33 cellular contexts compared by ENCODE assay signal in the genomic region with DNA sequence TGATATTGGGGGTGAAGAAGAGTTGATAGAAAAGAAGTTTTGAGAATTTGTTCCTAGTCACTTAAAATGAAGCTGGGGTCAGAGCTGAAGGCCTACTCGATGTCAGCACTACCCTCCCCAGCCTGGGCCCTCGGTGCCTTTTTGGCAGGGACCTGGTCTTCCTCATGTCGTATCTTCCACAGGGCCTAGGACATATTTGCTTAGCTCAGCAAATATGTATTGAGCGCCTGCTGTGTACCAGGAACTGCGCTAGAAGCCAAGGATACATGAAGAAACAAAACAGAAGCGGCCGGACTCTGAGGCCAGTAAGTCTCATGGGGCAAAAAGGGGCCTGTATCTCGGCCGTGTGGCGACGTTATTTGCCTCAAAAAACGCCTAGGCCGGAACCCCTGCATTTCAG.
"Had no signal": no experiment of that assay in that cellular context is flagged by ENCODE, and none has a peak within 500 bp of the region (broad histone marks: within the 10 kb centered on the region; RNA-seq: fewer than 3 reads in every experiment).

No MANE protein-coding gene starts in this region.

- H3K27me3 Mint-ChIP-seq: activated CD8-positive, alpha-beta T cell treated with anti-CD3 and anti-CD28 coated beads for 36 hours; activated naive CD4-positive, alpha-beta T cell treated with anti-CD3 and anti-CD28 coated beads, Interleukin-2, amount 10 ng/mL, durations not matched to agents 7 days and 5 days; activated naive CD8-positive, alpha-beta T cell treated with anti-CD3 and anti-CD28 coated beads, Interleukin-2, amount 10 ng/mL, durations not matched to agents 7 days and 5 days; activated T-helper 17 cell treated with anti-CD3 and anti-CD28 coated beads, Interleukin-2, amount 50 U/mL, for 72 hours; brain had no signal

- H3K4me3 ChIP-seq: ascending aorta, breast epithelium, cardiac muscle cell, colonic mucosa, esophagus squamous epithelium, gastroesophageal sphincter, heart right ventricle had no signal

- H3K36me3 Mint-ChIP-seq: activated naive CD4-positive, alpha-beta T cell treated with anti-CD3 and anti-CD28 coated beads, Interleukin-2, amount 10 ng/mL, durations not matched to agents 7 days and 5 days had no signal

- H3K4me3 Mint-ChIP-seq: activated B cell treated with CpG ODN at 0.5 μM for 24 hours; activated CD8-positive, alpha-beta T cell treated with anti-CD3 and anti-CD28 coated beads for 36 hours; activated naive CD4-positive, alpha-beta T cell treated with anti-CD3 and anti-CD28 coated beads, Interleukin-2, amount 10 ng/mL, durations not matched to agents 7 days and 5 days; activated naive CD8-positive, alpha-beta T cell treated with anti-CD3 and anti-CD28 coated beads, Interleukin-2, amount 10 ng/mL, durations not matched to agents 7 days and 5 days; activated T-cell treated with anti-CD3 and anti-CD28 coated beads, Interleukin-2, amount 50 U/mL, for 4 hours; activated T-helper 17 cell treated with anti-CD3 and anti-CD28 coated beads, Interleukin-2, amount 50 U/mL, for 72 hours; brain; T-helper 1 cell treated with Interleukin-12 subunit alpha and Interleukin-12 subunit beta and Interleukin-4 antibody, amounts not matched to agents 30 μg/mL and 1 μg/mL, for 36 hours; T-helper 2 cell treated with Interferon-gamma antibody and Interleukin-4, amounts not matched to agents 5 μg/mL and 100 μg/mL, for 36 hours had no signal

- H3K27me3 ChIP-seq: ascending aorta, breast epithelium, cardiac muscle cell, colonic mucosa, esophagus squamous epithelium, gastroesophageal sphincter, heart right ventricle had no signal

- H3K4me1 Mint-ChIP-seq: activated naive CD4-positive, alpha-beta T cell treated with anti-CD3 and anti-CD28 coated beads, Interleukin-2, amount 10 ng/mL, durations not matched to agents 7 days and 5 days; activated naive CD8-positive, alpha-beta T cell treated with anti-CD3 and anti-CD28 coated beads, Interleukin-2, amount 10 ng/mL, durations not matched to agents 7 days and 5 days; activated T-helper 17 cell treated with anti-CD3 and anti-CD28 coated beads, Interleukin-2, amount 50 U/mL, for 72 hours had no signal

- H3K36me3 ChIP-seq: breast epithelium, cardiac muscle cell, colonic mucosa, WERI-Rb-1 had no signal

- ATAC-seq: activated CD4-positive, CD25-positive, alpha-beta regulatory T cell treated with anti-CD3 and anti-CD28 coated beads, Interleukin-2, amount 50 U/mL, for 24 hours; activated CD8-positive, alpha-beta T cell treated with anti-CD3 and anti-CD28 coated beads for 36 hours; activated naive CD4-positive, alpha-beta T cell treated with anti-CD3 and anti-CD28 coated beads, Interleukin-2, amount 50 U/mL, for 72 hours; activated T-cell treated with anti-CD3 and anti-CD28 coated beads, Interleukin-2, amount 50 U/mL, for 4 hours; activated T-helper 17 cell treated with anti-CD3 and anti-CD28 coated beads, Interleukin-2, amount 50 U/mL, for 72 hours; gastroesophageal sphincter; heart right ventricle had no signal

- DNase-seq: activated B cell treated with CpG ODN at 0.5 μM for 24 hours; activated CD4-positive, alpha-beta T cell treated with anti-CD3 and anti-CD28 coated beads for 48 hours; activated CD4-positive, alpha-beta T cell treated with anti-CD3 and anti-CD28 coated beads, Interleukin-2, amount 50 U/mL, for 1 hour; activated CD4-positive, alpha-beta T cell treated with anti-CD3 and anti-CD28 coated beads, Interleukin-2, amount 50 U/mL, for 48 hours; activated CD8-positive, alpha-beta memory T cell treated with anti-CD3 and anti-CD28 coated beads for 24 hours; activated CD8-positive, alpha-beta T cell treated with anti-CD3 and anti-CD28 coated beads for 36 hours; activated gamma-delta T cell; activated naive CD4-positive, alpha-beta T cell; activated naive CD4-positive, alpha-beta T cell treated with anti-CD3 and anti-CD28 coated beads, Interleukin-2, amount 10 ng/mL, durations not matched to agents 7 days and 5 days; activated naive CD8-positive, alpha-beta T cell treated with anti-CD3 and anti-CD28 coated beads, Interleukin-2, amount 10 ng/mL, durations not matched to agents 7 days and 5 days; activated T-cell treated with anti-CD3 and anti-CD28 coated beads, Interleukin-2, amount 50 U/mL, for 4 hours; central memory CD4-positive, alpha-beta T cell; cerebellar nuclear complex; colonic mucosa; effector CD8-positive, alpha-beta T cell; esophagus squamous epithelium; foreskin melanocyte; heart right ventricle; T1000; WERI-Rb-1 had no signal

- H3K27ac Mint-ChIP-seq: activated B cell treated with CpG ODN at 0.5 μM for 24 hours; activated CD8-positive, alpha-beta T cell treated with anti-CD3 and anti-CD28 coated beads for 36 hours; activated naive CD4-positive, alpha-beta T cell treated with anti-CD3 and anti-CD28 coated beads, Interleukin-2, amount 10 ng/mL, durations not matched to agents 7 days and 5 days; activated naive CD8-positive, alpha-beta T cell treated with anti-CD3 and anti-CD28 coated beads, Interleukin-2, amount 10 ng/mL, durations not matched to agents 7 days and 5 days; activated T-helper 17 cell treated with anti-CD3 and anti-CD28 coated beads, Interleukin-2, amount 50 U/mL, for 72 hours; T-helper 1 cell treated with Interleukin-12 subunit alpha and Interleukin-12 subunit beta and Interleukin-4 antibody, amounts not matched to agents 30 μg/mL and 1 μg/mL, for 36 hours; T-helper 2 cell treated with Interferon-gamma antibody and Interleukin-4, amounts not matched to agents 5 μg/mL and 100 μg/mL, for 36 hours had no signal

- H3K27ac ChIP-seq: ascending aorta, breast epithelium, cardiac muscle cell, colonic mucosa, epithelial cell of prostate, esophagus squamous epithelium, gastroesophageal sphincter, heart right ventricle, WERI-Rb-1 had no signal

- FAIRE-seq: endometrium, endothelial cell of umbilical vein had no signal

- H3K9me3 ChIP-seq: ascending aorta, breast epithelium, colonic mucosa, esophagus squamous epithelium, gastroesophageal sphincter, heart right ventricle had no signal

- H3K4me1 ChIP-seq: ascending aorta, breast epithelium, colonic mucosa, esophagus squamous epithelium, gastroesophageal sphincter, heart right ventricle had no signal
